Comparison of ENCODE assay signal across 12 cellular contexts in the genomic region with DNA sequence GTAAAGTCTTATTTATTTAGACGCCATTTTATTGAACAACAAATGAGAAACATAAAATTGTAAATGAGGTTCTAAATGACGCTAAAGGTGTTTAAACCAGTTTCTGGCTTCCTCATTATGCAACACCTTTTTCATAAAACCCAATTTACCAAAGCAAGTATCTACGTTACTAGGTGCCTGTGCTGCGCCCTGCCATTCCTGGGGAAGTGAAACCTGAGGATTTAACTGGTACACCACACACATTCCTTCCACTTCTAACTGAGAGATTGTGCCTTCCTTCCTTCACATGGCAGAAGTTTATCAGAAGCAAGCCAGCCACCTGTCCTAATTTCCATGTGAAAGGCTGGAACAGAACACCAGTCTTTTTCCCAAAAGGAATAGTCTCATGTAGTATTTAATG. TPM values are rescaled to one million over a fixed set of nuclear protein-coding genes. Genes with fewer than 3 reads are reported as not detected.
DNase-seq lines count a peak whose midpoint lies in the region; ATAC-seq and TF ChIP-seq lines count a peak whose summit lies in the region.
"Had no signal": no experiment of that assay in that cellular context is flagged by ENCODE, and none has a peak within 500 bp of the region (broad histone marks: within the 10 kb centered on the region; RNA-seq: fewer than 3 reads in every experiment).

No MANE protein-coding gene starts in this region.

- no peak overlapping the region for H4K91ac ChIP-seq in H9 (ENCODE audit: insufficient read length, low read depth, low read length)

- H3K23me2 ChIP-seq in H9 (ENCODE audit: insufficient read length, low read depth, low read length, poor library complexity, severe bottlenecking), result no peaks in the 10 kb centered on the region

- no peaks in the 10 kb centered on the region for H3K79me2 ChIP-seq in H9 (ENCODE audit: insufficient read depth, low read length)

- peaks cover 2 to 14% of the 10 kb centered on the region in 2 experiments; a peak in 3 of 4 replicates for H3K4me1 Mint-ChIP-seq in H9
- H3K4me1 Mint-ChIP-seq in dendritic cell treated with granulocyte-macrophage colony-stimulating factor and Interleukin-4, amounts not matched to agents 40 ng/mL and 50 ng/mL, for 4 days (ENCODE audit: low read depth), result peaks cover 18% of the 10 kb centered on the region

- DNase-seq in H9 (no peak), NOMO-1 treated with dmso at 0.1 percent for 144 hours (lab: John Stamatoyannopoulos, UW; ENCODE audit: unreplicated experiment) (peak; percentile 68), pons (ENCODE audit: low spot score) (peak; percentile 28), suprapubic skin (ENCODE audit: low spot score in 2 of 2) (no peak), left ventricle myocardium superior (no peak), esophagus muscularis mucosa (ENCODE audit: extremely low spot score) (no peak)
- DNase-seq: NCI-H1092 treated with DMSO at 0.1 percent for 48 hours, NCI-H1694 had no signal

- H2BK15ac ChIP-seq in H9 (ENCODE audit: low read depth, low read length), result no peak overlapping the region

- H3K9me3 Mint-ChIP-seq in H9, result peaks cover 1 to 2% of the 10 kb centered on the region in 2 experiments; a peak in 4 of 5 replicates
- no peaks in the 10 kb centered on the region for H3K9me3 Mint-ChIP-seq in dendritic cell treated with granulocyte-macrophage colony-stimulating factor and Interleukin-4, amounts not matched to agents 40 ng/mL and 50 ng/mL, for 4 days
- H3K9me3 Mint-ChIP-seq: IgD-negative memory B cell had no signal

- no peak overlapping the region for H3K14ac ChIP-seq in H9 (ENCODE audit: insufficient read depth, low read length)

- no peak overlapping the region for H3K4me2 ChIP-seq in H9 (ENCODE audit: insufficient read depth, insufficient read length, low read length)

- H2BK5ac ChIP-seq in H9 (ENCODE audit: insufficient read length, low read length), result no peak overlapping the region

- H3K27ac ChIP-seq in H9 (ENCODE audit: insufficient read length, low read depth, low read length) (no peak overlapping the region), suprapubic skin (no peak overlapping the region), esophagus muscularis mucosa (replicated peaks in 1 of 4) (no peak overlapping the region)
- H3K27ac ChIP-seq: BLaER1 treated with 17β-estradiol and CSF1 and Interleukin-3, amounts not matched to agents 10 nM and 100 nM had no signal

- TF ChIP-seq POLR2A in suprapubic skin (IDR thresholded peaks at IDR 0.05) (no peak), esophagus muscularis mucosa (IDR thresholded peaks at IDR 0.05; ENCODE audit: low read depth) (no peak)

- H3K4me1 ChIP-seq in H9 (ENCODE audit: insufficient read depth, low read length) (no peaks in the 10 kb centered on the region; the same call in 1 of the 2 replicates), suprapubic skin (no peaks in the 10 kb centered on the region), esophagus muscularis mucosa (no peaks in the 10 kb centered on the region)

- H3K27me3 ChIP-seq in H9 (ENCODE audit: insufficient read depth, low read length), result no peaks in the 10 kb centered on the region
- H3K27me3 ChIP-seq in suprapubic skin, result no peaks in the 10 kb centered on the region
- no peaks in the 10 kb centered on the region for H3K27me3 ChIP-seq in esophagus muscularis mucosa
- H3K27me3 ChIP-seq: BLaER1 treated with 17β-estradiol and CSF1 and Interleukin-3, amounts not matched to agents 10 nM and 100 nM had no signal

- no peak overlapping the region for H3T11ph ChIP-seq in H9 (ENCODE audit: low read length)

- H3K36me3 Mint-ChIP-seq in H9 (ENCODE audit: insufficient read depth in 1 of 3, low read depth in 3 of 3), result peaks cover 22 to 75% (median 69%) of the 10 kb centered on the region in 3 experiments
- peaks cover under 1% of the 10 kb centered on the region for H3K36me3 Mint-ChIP-seq in dendritic cell treated with granulocyte-macrophage colony-stimulating factor and Interleukin-4, amounts not matched to agents 40 ng/mL and 50 ng/mL, for 4 days (ENCODE audit: low read depth)

- H3K4ac ChIP-seq in H9 (ENCODE audit: low read depth, low read length), result no peak overlapping the region

- H4K5ac ChIP-seq in H9 (ENCODE audit: insufficient read length, low read depth, low read length), result no peak overlapping the region

- H2BK120ac ChIP-seq in H9 (ENCODE audit: low read depth, low read length, poor library complexity, severe bottlenecking), result no peak overlapping the region

- intact Hi-C loops in dendritic cell treated with granulocyte-macrophage colony-stimulating factor and Interleukin-4, amounts not matched to agents 40 ng/mL and 50 ng/mL, for 4 days (cut with micrococcal nuclease), result no loop called here
- intact Hi-C loops in left ventricle myocardium superior (cut with micrococcal nuclease), result no loop called here
- intact Hi-C loops in esophagus muscularis mucosa (cut with DNase I), result no loop called here

- no peak overlapping the region for H3K23ac ChIP-seq in H9 (ENCODE audit: insufficient read length, low read depth, low read length)

- no CpG with 5 or more reads among the region's 4 CpGs for WGBS in H9 (ENCODE audit: extremely low coverage, insufficient read length, low lambda C conversion rate)
- WGBS in suprapubic skin, result 90% methylated on average over 4 of the region's 4 CpGs
- WGBS in esophagus muscularis mucosa, result 91% methylated on average over 4 of the region's 4 CpGs

- H4K20me1 ChIP-seq in H9 (ENCODE audit: control insufficient read depth, insufficient read depth, insufficient read length), result no peaks in the 10 kb centered on the region
- H4K20me1 ChIP-seq: BLaER1 treated with 17β-estradiol and CSF1 and Interleukin-3, amounts not matched to agents 10 nM and 100 nM had no signal

- TF ChIP-seq CTCF in H9 (conservative IDR thresholded peaks at IDR 0.05), result no peak
- TF ChIP-seq CTCF in suprapubic skin (IDR thresholded peaks at IDR 0.05), result no peak
- TF ChIP-seq CTCF in esophagus muscularis mucosa (IDR thresholded peaks at IDR 0.05), result no peak

- ATAC-seq in left ventricle myocardium superior, result no peak
- ATAC-seq: HCT116 had no signal

- H3K79me1 ChIP-seq in H9 (ENCODE audit: insufficient read depth, low read depth, low read length, poor library complexity, severe bottlenecking), result no peaks in the 10 kb centered on the region

- no peak overlapping the region for H3K18ac ChIP-seq in H9 (ENCODE audit: insufficient read length, low read depth, low read length)

- H3K4me3 ChIP-seq in suprapubic skin (no peak overlapping the region), esophagus muscularis mucosa (no peak overlapping the region)
- H3K4me3 ChIP-seq: BLaER1 treated with 17β-estradiol and CSF1 and Interleukin-3, amounts not matched to agents 10 nM and 100 nM had no signal

- H3K9me3 ChIP-seq in H9 (ENCODE audit: control insufficient read depth, low read depth, low read length), result no peaks in the 10 kb centered on the region
- no peaks in the 10 kb centered on the region for H3K9me3 ChIP-seq in suprapubic skin
- no peaks in the 10 kb centered on the region for H3K9me3 ChIP-seq in esophagus muscularis mucosa

- no peak overlapping the region for H2AK5ac ChIP-seq in H9 (ENCODE audit: insufficient read length, low read length)

- no peaks in the 10 kb centered on the region for H3K27me3 Mint-ChIP-seq in H9 (ENCODE audit: low read depth)
- no peaks in the 10 kb centered on the region for H3K27me3 Mint-ChIP-seq in dendritic cell treated with granulocyte-macrophage colony-stimulating factor and Interleukin-4, amounts not matched to agents 40 ng/mL and 50 ng/mL, for 4 days
- H3K27me3 Mint-ChIP-seq: IgD-negative memory B cell had no signal

- H3K36me3 ChIP-seq in suprapubic skin (no peaks in the 10 kb centered on the region), esophagus muscularis mucosa (no peaks in the 10 kb centered on the region)

- H3K4me3 Mint-ChIP-seq in H9, result no peak overlapping the region
- H3K4me3 Mint-ChIP-seq in dendritic cell treated with granulocyte-macrophage colony-stimulating factor and Interleukin-4, amounts not matched to agents 40 ng/mL and 50 ng/mL, for 4 days, result peak overlapping the region; percentile 49
- H3K4me3 Mint-ChIP-seq: IgD-negative memory B cell had no signal

- peak overlapping the region in 2 of 3 experiments; percentile 6 to 80; a peak in 2 of 7 replicates for H3K27ac Mint-ChIP-seq in H9
- peak overlapping the region; percentile 61 for H3K27ac Mint-ChIP-seq in dendritic cell treated with granulocyte-macrophage colony-stimulating factor and Interleukin-4, amounts not matched to agents 40 ng/mL and 50 ng/mL, for 4 days

- H3K9ac ChIP-seq in H9 (ENCODE audit: extremely low read depth, insufficient read length, low read length), result no peak overlapping the region
- H3K9ac ChIP-seq: BLaER1 treated with 17β-estradiol and CSF1 and Interleukin-3, amounts not matched to agents 10 nM and 100 nM had no signal

- TF ChIP-seq EP300 in suprapubic skin (IDR thresholded peaks at IDR 0.05) (no peak), esophagus muscularis mucosa (IDR thresholded peaks at IDR 0.05) (no peak)

- H4K8ac ChIP-seq in H9 (replicated peaks; ENCODE audit: insufficient read length, low read depth, low read length), result no peak overlapping the region

- H2BK12ac ChIP-seq in H9 (ENCODE audit: insufficient read length, low read depth, low read length), result no peak overlapping the region

- H2AFZ ChIP-seq in H9 (ENCODE audit: low read length), result no peak overlapping the region

- H2BK20ac ChIP-seq in H9 (ENCODE audit: low read depth, low read length, poor library complexity, severe bottlenecking), result no peak overlapping the region

- H3K56ac ChIP-seq in H9 (ENCODE audit: insufficient read length, low read depth, low read length), result no peak overlapping the region

RNA-seq across cellular contexts. Expression of a gene that starts 40.3 kb away (rescaled TPM):
- total RNA-seq in H9 (2021), result 7.7 and 8.6 TPM in 2 replicates
- 10 to 100 TPM in 3 of 4 donors, 1 to 10 TPM in 1; 9.5 to 14.3 (median 12.1) TPM for total RNA-seq in suprapubic skin
- 2.1 TPM for total RNA-seq in left ventricle myocardium superior
- 1 to 10 TPM; 1.5 to 6.8 (median 1.7) TPM for total RNA-seq in esophagus muscularis mucosa

Comparison
In these comparisons a context has a peak if more than half of its experiments do, and no peak if none do; other contexts are left out.
1. DNase-seq: peak in NOMO-1 treated with dmso at 0.1 percent for 144 hours (single experiment) and pons (single experiment); none in H9 (single experiment), suprapubic skin (0 of 2), left ventricle myocardium superior (single experiment) and esophagus muscularis mucosa (single experiment).